9 cellular contexts compared by ENCODE assay signal in the genomic region with DNA sequence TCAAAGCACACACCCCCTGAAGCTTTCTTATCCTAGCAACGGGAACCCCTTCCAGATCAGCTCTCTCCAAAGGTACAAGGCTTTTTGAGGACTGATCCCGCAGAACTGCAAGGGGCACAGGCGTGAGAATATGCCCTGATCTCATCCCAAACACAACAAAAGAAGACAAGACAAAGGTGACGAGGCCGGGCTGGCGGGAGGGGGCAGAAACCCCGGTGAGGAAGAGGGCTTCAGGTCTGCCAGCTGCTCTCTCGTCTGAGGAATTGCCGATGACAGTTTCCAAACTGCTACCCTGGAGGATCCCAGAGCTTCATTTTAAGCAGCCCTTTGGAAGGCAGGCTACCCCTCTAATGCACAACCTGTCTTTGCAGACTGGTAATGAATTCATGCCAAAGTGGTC. TPM values are rescaled to one million over a fixed set of nuclear protein-coding genes. Genes with fewer than 3 reads are reported as not detected.
DNase-seq lines count a peak whose midpoint lies in the region; TF ChIP-seq lines count a peak whose summit lies in the region.
"Had no signal": no experiment of that assay in that cellular context is flagged by ENCODE, and none has a peak within 500 bp of the region (broad histone marks: within the 10 kb centered on the region; RNA-seq: fewer than 3 reads in every experiment).

No MANE protein-coding gene starts in this region.

- H3K9me3 ChIP-seq in muscle layer of colon (ENCODE audit: low read length) = peaks cover 1% of the 10 kb centered on the region

- peak overlapping the region; percentile 85 for H3K27ac ChIP-seq in muscle layer of colon (ENCODE audit: low read depth, low read length)

- CTCF ChIA-PET in AG04449 (lab: Yijun Ruan, JAX) = interaction anchor here (2.5 to 9.0 kb wide), 2 partner anchors 17 to 205 kb away, joined by 9 to 99 read pairs; a partner anchor contains a TSS

- no peaks in the 10 kb centered on the region; the same call in 1 of the 2 replicates for H3K27me3 Mint-ChIP-seq in HFFc6 (ENCODE audit: insufficient read depth)
- H3K27me3 Mint-ChIP-seq in brain = no peaks in the 10 kb centered on the region

- POLR2A ChIA-PET in AG04449 (lab: Yijun Ruan, JAX) = interaction anchor here (0.8 to 0.9 kb wide), 2 partner anchors 22 to 403 kb away, joined by 3 read pairs; no protein-coding TSS in a partner anchor

- H3K4me3 Mint-ChIP-seq in HFFc6 (peak overlapping the region; percentile 99), brain (peak overlapping the region; percentile 95 to 100 (median 100))

- DNase-seq in AG04449 (ENCODE audit: low read depth, low spot score) = no peak
- DNase-seq in HFFc6 = no peak
- no peak for DNase-seq in DMS53 (lab: John Stamatoyannopoulos, UW)
- no peak for DNase-seq in RKO (ENCODE audit: low spot score)
- DNase-seq in NCI-H146 (lab: John Stamatoyannopoulos, UW) = no peak
- no peak for DNase-seq in HuH-7.5 (ENCODE audit: low spot score)
- DNase-seq: GDM1 had no signal

- H3K9me3 Mint-ChIP-seq in HFFc6 (no peaks in the 10 kb centered on the region), brain (peaks cover 0 to 36% (median 2%) of the 10 kb centered on the region in 5 experiments)

- TF ChIP-seq CTCF in AG04449 (IDR thresholded peaks at IDR 0.05; ENCODE audit: insufficient read depth, low read length, missing control alignments) = no peak
- TF ChIP-seq CTCF in HFFc6 (IDR thresholded peaks at IDR 0.05) = no peak
- TF ChIP-seq CTCF in brain (conservative IDR thresholded peaks at IDR 0.05) = no peak

- H3K36me3 Mint-ChIP-seq in HFFc6 (ENCODE audit: low read depth) = peaks cover 13% of the 10 kb centered on the region
- no peaks in the 10 kb centered on the region for H3K36me3 Mint-ChIP-seq in brain

- peaks cover 9% of the 10 kb centered on the region for H3K36me3 ChIP-seq in muscle layer of colon (ENCODE audit: insufficient read depth, low read length)

- no peak overlapping the region for H3K9ac ChIP-seq in muscle layer of colon (ENCODE audit: low read length)

- H3K4me1 Mint-ChIP-seq in HFFc6 (ENCODE audit: low read depth) (peaks cover 29% of the 10 kb centered on the region), brain (peaks cover 33% of the 10 kb centered on the region)

- H3K4me3 ChIP-seq in AG04449 (ENCODE audit: low read depth, low read length) (peak overlapping the region; percentile 83), muscle layer of colon (ENCODE audit: low read depth in 1 of 2, low read length in 2 of 2) (peak overlapping the region; percentile 30 to 94)

- peaks cover 35% of the 10 kb centered on the region for H3K4me1 ChIP-seq in muscle layer of colon (ENCODE audit: insufficient read depth, low read length)

- peaks cover 0 to 8% of the 10 kb centered on the region in 2 donors for H3K27me3 ChIP-seq in muscle layer of colon (ENCODE audit: control insufficient read depth in 1 of 2, insufficient read depth in 2 of 2, low read length in 2 of 2)

- H3K27ac Mint-ChIP-seq in HFFc6 (peak overlapping the region; percentile 43; the same call in 1 of the 2 replicates), brain (peak overlapping the region; percentile 87 to 100 (median 99))

RNA-seq across cellular contexts. Expression of a gene that starts 3.4 kb away (rescaled TPM):
- 10 to 100 TPM; 52.1 to 62.1 (median 59.0) TPM for total RNA-seq in HFFc6 (2021; fragmentation: NEBNext Ultra II Directional; extraction: Animal tissue kit (Norgen Biotek cat#: 25700))
- 81.4 TPM for polyA plus RNA-seq in brain (ENCODE audit: insufficient read depth, low read depth, low replicate concordance)

RNA-seq across cellular contexts. Expression of a gene that starts 4.3 kb away (rescaled TPM):
- 1 to 10 TPM; 3.1 to 8.0 (median 5.7) TPM for total RNA-seq in HFFc6 (2021; fragmentation: NEBNext Ultra II Directional; extraction: Animal tissue kit (Norgen Biotek cat#: 25700))
- 11.9 TPM for polyA plus RNA-seq in brain (ENCODE audit: insufficient read depth, low read depth, low replicate concordance)

RNA-seq across cellular contexts. Expression of a gene that starts 23.8 kb away (rescaled TPM):
- under 1 TPM in 4 of 6 experiments, not detected in 2; 0.23 to 0.75 (median 0.40) TPM for total RNA-seq in HFFc6 (2021; fragmentation: NEBNext Ultra II Directional; extraction: Animal tissue kit (Norgen Biotek cat#: 25700))
- 16.6 TPM for polyA plus RNA-seq in brain (ENCODE audit: insufficient read depth, low read depth, low replicate concordance)

RNA-seq across cellular contexts. Expression of a gene that starts 33.4 kb away (rescaled TPM):
- 100 to 1,000 TPM; 130 to 160 (median 146) TPM for total RNA-seq in HFFc6 (2021; fragmentation: NEBNext Ultra II Directional; extraction: Animal tissue kit (Norgen Biotek cat#: 25700))
- polyA plus RNA-seq in brain (ENCODE audit: insufficient read depth, low read depth, low replicate concordance) = 118 TPM

RNA-seq across cellular contexts. Expression of a gene that starts 42.2 kb away (rescaled TPM):
- under 1 TPM; 0.18 to 0.63 (median 0.48) TPM for total RNA-seq in HFFc6 (2021; fragmentation: NEBNext Ultra II Directional; extraction: Animal tissue kit (Norgen Biotek cat#: 25700))
- polyA plus RNA-seq in brain (ENCODE audit: insufficient read depth, low read depth, low replicate concordance) = 16.3 TPM
